1 cellular context compared by ENCODE assay signal in the genomic region with DNA sequence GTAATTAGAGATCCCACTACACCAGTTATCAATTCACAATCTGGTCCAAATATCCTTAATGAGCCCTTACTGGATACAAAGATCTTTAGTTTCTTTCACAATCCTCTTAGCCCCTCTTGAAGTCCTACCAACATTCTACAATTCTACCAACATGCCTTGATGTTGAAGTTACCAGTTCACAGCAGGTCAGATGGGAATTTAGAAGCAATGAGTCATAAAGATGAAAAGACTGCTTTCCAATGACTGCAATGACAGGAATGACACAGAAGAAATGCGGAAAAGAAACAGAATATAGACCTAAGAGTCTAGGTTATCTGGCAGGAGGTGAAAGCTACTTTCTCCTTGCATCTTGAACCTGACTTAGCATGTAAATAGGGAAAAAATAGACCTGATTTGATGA.
A peak's percentile ranks its signal among the peaks of the same experiment; 100 is the strongest.
TF ChIP-seq lines count a peak whose summit lies in the region.

No MANE protein-coding gene starts in this region.

TF ChIP-seq in HCT116, 20 proteins besides CTCF, POLR2A, EP300 and RAD21 (continued from another document):
- TF ChIP-seq ZBTB33 (IDR thresholded peaks at IDR 0.05; ENCODE audit: extremely low read depth, insufficient replicate concordance, low read length) (no peak), ELF1 (IDR thresholded peaks at IDR 0.05; ENCODE audit: borderline replicate concordance, low read depth) (peak; percentile 64), EGR1 (IDR thresholded peaks at IDR 0.05; ENCODE audit: low read depth) (0 out of 2 replicates have a peak, but pooled peaks have one; percentile 9), SRF (IDR thresholded peaks at IDR 0.05; ENCODE audit: low read depth) (peak; percentile 71), CBX3 (IDR thresholded peaks at IDR 0.05; ENCODE audit: low read depth) (peak; percentile 96), SP1 (IDR thresholded peaks at IDR 0.05; ENCODE audit: low read depth) (peak; percentile 98), CEBPB (IDR thresholded peaks at IDR 0.05; ENCODE audit: low read depth) (peak; percentile 93), TCF7L2 (IDR thresholded peaks at IDR 0.05; ENCODE audit: borderline replicate concordance, extremely low read depth, insufficient read depth, insufficient read length) (peak; percentile 95), JUND (IDR thresholded peaks at IDR 0.05) (peak; percentile 99), ZNF274 (IDR thresholded peaks at IDR 0.05; ENCODE audit: low read depth, low read length) (no peak), EZH2 (IDR thresholded peaks at IDR 0.05) (no peak), POLR2AphosphoS5 (IDR thresholded peaks at IDR 0.05; ENCODE audit: low read depth, low read length) (peak; percentile 67; the same call in 1 of the 2 replicates), YY1 (IDR thresholded peaks at IDR 0.05; ENCODE audit: extremely low read depth, insufficient replicate concordance, low read depth, low read length) (peak; percentile 66), FOSL1 (IDR thresholded peaks at IDR 0.05; ENCODE audit: low read depth) (peak; percentile 98)
- TF ChIP-seq, protein P1, sequence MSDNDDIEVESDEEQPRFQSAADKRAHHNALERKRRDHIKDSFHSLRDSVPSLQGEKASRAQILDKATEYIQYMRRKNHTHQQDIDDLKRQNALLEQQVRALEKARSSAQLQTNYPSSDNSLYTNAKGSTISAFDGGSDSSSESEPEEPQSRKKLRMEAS (IDR thresholded peaks at IDR 0.05) = peak; percentile 61
